Comparison of ENCODE assay signal across 18 cellular contexts in genomic region chr5:83029912-83030311, GRCh38. TPM values are rescaled to one million over a fixed set of nuclear protein-coding genes. Genes with fewer than 3 reads are reported as not detected.
A peak's percentile ranks its signal among the peaks of the same experiment; 100 is the strongest.
DNase-seq lines count a peak whose midpoint lies in the region; ATAC-seq, FAIRE-seq and TF ChIP-seq lines count a peak whose summit lies in the region.
"Had no signal": no experiment of that assay in that cellular context is flagged by ENCODE, and none has a peak within 500 bp of the region (broad histone marks: within the 10 kb centered on the region; RNA-seq: fewer than 3 reads in every experiment).

No MANE protein-coding gene starts in this region.

- H3K4me3 ChIP-seq in AG04449 (ENCODE audit: low read depth, low read length) (no peak overlapping the region), K562 (no peak overlapping the region)
- H3K4me3 ChIP-seq: gastrocnemius medialis, PC-9 had no signal

- no peak overlapping the region for H3T11ph ChIP-seq in H9 (ENCODE audit: low read length)

- H3K14ac ChIP-seq in H9 (ENCODE audit: insufficient read depth, low read length): no peak overlapping the region

- intact Hi-C loops in K562 (cut with micrococcal nuclease): no loop called here

- no peak overlapping the region for H3K4me3 Mint-ChIP-seq in H9
- H3K4me3 Mint-ChIP-seq: natural killer cell had no signal

- peak; percentile 42 for DNase-seq in AG04449 (ENCODE audit: low read depth, low spot score)
- DNase-seq in GM04503 (ENCODE audit: low read depth): peak; percentile 46
- DNase-seq in K562 (ENCODE audit: extremely low read depth in 1 of 4, low spot score in 3 of 4): peak in 2 of 4 experiments; percentile 17 to 59
- DNase-seq in iris pigment epithelial cell (ENCODE audit: low read depth): peak; percentile 68
- DNase-seq in KBM-7: no peak
- no peak for DNase-seq in hypothalamus (lab: John Stamatoyannopoulos, UW)
- no peak for DNase-seq in GM13977 (ENCODE audit: low spot score)
- DNase-seq in H9: no peak
- DNase-seq: C1 segment of cervical spinal cord; gastrocnemius medialis; GF-D8; natural killer cell; NCI-H1048; NCI-H510A; PC-9; stimulated activated CD4-positive, alpha-beta T cell treated with anti-CD3 and anti-CD28 coated beads, Interleukin-4, amount 100 ng/mL, for 1 hour had no signal

- POLR2A ChIA-PET in AG04449 (lab: Yijun Ruan, JAX): interaction anchor here (0.7 kb wide), 1 partner anchor 444 kb away, joined by 3 read pairs; no protein-coding TSS in a partner anchor
- POLR2A ChIA-PET in K562 (lab: Yijun Ruan, JAX): no interaction called here

- H3K4ac ChIP-seq in H9 (ENCODE audit: low read depth, low read length): no peak overlapping the region

- H3K4me1 Mint-ChIP-seq in H9: peaks cover 30 to 32% of the 10 kb centered on the region in 2 experiments
- H3K4me1 Mint-ChIP-seq: natural killer cell had no signal

- no peak overlapping the region for H2BK12ac ChIP-seq in H9 (ENCODE audit: insufficient read length, low read depth, low read length)

- H3K27ac ChIP-seq in K562 (ENCODE audit: extremely low read depth, low read depth, low read length): peak overlapping the region; percentile 44; the same call in 1 of the 3 replicates
- H3K27ac ChIP-seq in H9 (ENCODE audit: insufficient read length, low read depth, low read length): no peak overlapping the region
- H3K27ac ChIP-seq: gastrocnemius medialis, PC-9 had no signal

- no peaks in the 10 kb centered on the region for H3K36me3 ChIP-seq in K562 (ENCODE audit: control insufficient read depth, insufficient read depth, low read length)
- H3K36me3 ChIP-seq: gastrocnemius medialis had no signal

- H2AFZ ChIP-seq in K562 (ENCODE audit: low read depth, low read length) (peak overlapping the region; percentile 56; the same call in 1 of the 2 replicates), H9 (ENCODE audit: low read length) (no peak overlapping the region)
- H2AFZ ChIP-seq: PC-9 had no signal

- H3K79me1 ChIP-seq in H9 (ENCODE audit: insufficient read depth, low read depth, low read length, poor library complexity, severe bottlenecking): no peaks in the 10 kb centered on the region

- TF ChIP-seq POLR2A in K562 (conservative IDR thresholded peaks at IDR 0.05): no peak

- no TSS peak for BruUV-seq in K562 (replicated peaks; lab: Mats Ljungman, UMichigan)

- ATAC-seq in K562: peak; percentile 88
- ATAC-seq: activated CD4-positive, CD25-positive, alpha-beta regulatory T cell treated with anti-CD3 and anti-CD28 coated beads, Interleukin-2, amount 50 U/mL, for 24 hours; gastrocnemius medialis; HCT116; natural killer cell had no signal

- in situ Hi-C loops in K562 (cut with MboI) (no loop called here), KBM-7 (cut with MboI; ENCODE audit: low pct_unique_long_range_greater_than_20kb, low sequenced_read_pairs) (no loop called here), GM13977 (cut with MboI; ENCODE audit: low pct_unique_long_range_greater_than_20kb, low sequenced_read_pairs, unreplicated experiment) (no loop called here)

- TF ChIP-seq EP300 in K562 (IDR thresholded peaks at IDR 0.05; ENCODE audit: low read length): no peak

- no peak overlapping the region for H2AK5ac ChIP-seq in H9 (ENCODE audit: insufficient read length, low read length)

- no peak overlapping the region for H2BK15ac ChIP-seq in H9 (ENCODE audit: low read depth, low read length)

- no peak overlapping the region for H3K56ac ChIP-seq in H9 (ENCODE audit: insufficient read length, low read depth, low read length)

- H3K9me1 ChIP-seq in K562 (ENCODE audit: control insufficient read depth, insufficient read depth, low read length): no peaks in the 10 kb centered on the region

- H3K79me2 ChIP-seq in K562 (ENCODE audit: control insufficient read depth, insufficient read depth, low read length): no peaks in the 10 kb centered on the region
- no peaks in the 10 kb centered on the region for H3K79me2 ChIP-seq in H9 (ENCODE audit: insufficient read depth, low read length)

- H3K18ac ChIP-seq in H9 (ENCODE audit: insufficient read length, low read depth, low read length): no peak overlapping the region

- no peak overlapping the region for H4K5ac ChIP-seq in H9 (ENCODE audit: insufficient read length, low read depth, low read length)

- H2BK20ac ChIP-seq in H9 (ENCODE audit: low read depth, low read length, poor library complexity, severe bottlenecking): no peak overlapping the region

- no peak overlapping the region for H2BK5ac ChIP-seq in H9 (ENCODE audit: insufficient read length, low read length)

- H3K27me3 Mint-ChIP-seq in H9 (ENCODE audit: low read depth): no peaks in the 10 kb centered on the region; the same call in 1 of the 2 replicates

- WGBS in K562 (ENCODE audit: insufficient coverage, low coverage, missing lambda C conversion rate): 54% methylated on average over 2 of the region's 2 CpGs
- no CpG with 5 or more reads among the region's 2 CpGs for WGBS in H9 (ENCODE audit: extremely low coverage, insufficient read length, low lambda C conversion rate)

- H3K27me3 ChIP-seq in K562 (ENCODE audit: control insufficient read depth in 2 of 2, insufficient read depth in 2 of 2, low read length in 2 of 2) (no peaks in the 10 kb centered on the region), H9 (ENCODE audit: insufficient read depth, low read length) (no peaks in the 10 kb centered on the region)
- H3K27me3 ChIP-seq: gastrocnemius medialis had no signal

- no peaks in the 10 kb centered on the region for H3K23me2 ChIP-seq in H9 (ENCODE audit: insufficient read length, low read depth, low read length, poor library complexity, severe bottlenecking)

- no peak overlapping the region for H3K27ac Mint-ChIP-seq in H9
- H3K27ac Mint-ChIP-seq: natural killer cell had no signal

- no peak for TF ChIP-seq RAD21 in K562 (CRISPR knock-in tag; conservative IDR thresholded peaks at IDR 0.05 in 1 of 2, IDR thresholded peaks at IDR 0.05 in 1 of 2)

- H4K8ac ChIP-seq in H9 (replicated peaks; ENCODE audit: insufficient read length, low read depth, low read length): no peak overlapping the region

- H3K9ac ChIP-seq in K562 (ENCODE audit: insufficient read depth in 1 of 2, low read depth in 2 of 2, low read length in 2 of 2) (no peak overlapping the region), H9 (ENCODE audit: extremely low read depth, insufficient read length, low read length) (no peak overlapping the region)

- no peaks in the 10 kb centered on the region; a peak in 2 of 7 replicates for H3K36me3 Mint-ChIP-seq in H9 (ENCODE audit: insufficient read depth in 1 of 3, low read depth in 3 of 3)
- H3K36me3 Mint-ChIP-seq: natural killer cell had no signal

- no peaks in the 10 kb centered on the region; a peak in 1 of 5 replicates for H3K4me1 ChIP-seq in K562 (replicated peaks in 1 of 2; ENCODE audit: control insufficient read depth in 2 of 2, insufficient read depth in 2 of 2, low read length in 2 of 2)
- H3K4me1 ChIP-seq in H9 (ENCODE audit: insufficient read depth, low read length): peaks cover 2% of the 10 kb centered on the region; the same call in 1 of the 2 replicates
- H3K4me1 ChIP-seq: gastrocnemius medialis had no signal

- H4K91ac ChIP-seq in H9 (ENCODE audit: insufficient read length, low read depth, low read length): no peak overlapping the region

- H4K20me1 ChIP-seq in K562 (replicated peaks; ENCODE audit: control insufficient read depth, insufficient read depth, low read length): no peaks in the 10 kb centered on the region
- H4K20me1 ChIP-seq in H9 (ENCODE audit: control insufficient read depth, insufficient read depth, insufficient read length): no peaks in the 10 kb centered on the region

- H3K23ac ChIP-seq in H9 (ENCODE audit: insufficient read length, low read depth, low read length): no peak overlapping the region

- no peak overlapping the region for H2BK120ac ChIP-seq in H9 (ENCODE audit: low read depth, low read length, poor library complexity, severe bottlenecking)

- H3K9me3 ChIP-seq in K562 (replicated peaks; ENCODE audit: control insufficient read depth, insufficient read depth, low read depth, low read length): no peaks in the 10 kb centered on the region
- H3K9me3 ChIP-seq in H9 (ENCODE audit: control insufficient read depth, low read depth, low read length): no peaks in the 10 kb centered on the region
- H3K9me3 ChIP-seq: gastrocnemius medialis had no signal

- TF ChIP-seq CTCF in AG04449 (IDR thresholded peaks at IDR 0.05; ENCODE audit: insufficient read depth, low read length, missing control alignments) (no peak), K562 (IDR thresholded peaks at IDR 0.05 in 2 of 3, conservative IDR thresholded peaks at IDR 0.05 in 1 of 3; ENCODE audit: insufficient read depth in 2 of 3, low read depth in 1 of 3, low read length in 3 of 3) (no peak), GM13977 (IDR thresholded peaks at IDR 0.05; ENCODE audit: extremely low read depth, insufficient read depth, missing control alignments) (no peak), H9 (conservative IDR thresholded peaks at IDR 0.05) (no peak)

- CTCF ChIA-PET in AG04449 (lab: Yijun Ruan, JAX) (no interaction called here), K562 (lab: Yijun Ruan, JAX; ENCODE audit: low intra/inter-chr PET ratio) (no interaction called here)

- peak; percentile 87 for FAIRE-seq in K562 (lab: Jason Lieb, UNC)

- H3K9me3 Mint-ChIP-seq in H9: no peaks in the 10 kb centered on the region
- H3K9me3 Mint-ChIP-seq: natural killer cell had no signal

- no peak overlapping the region for H3K4me2 ChIP-seq in K562 (ENCODE audit: insufficient read depth, low read length)
- no peak overlapping the region for H3K4me2 ChIP-seq in H9 (ENCODE audit: insufficient read depth, insufficient read length, low read length)
- H3K4me2 ChIP-seq: PC-9 had no signal

RNA-seq across cellular contexts. Expression of gene TMEM167A, which starts 47.3 kb away (rescaled TPM):
- 7.1 and 39.6 TPM in 2 replicates for total RNA-seq in K562 (2011; cell fraction: chromatin; rRNA removed; ENCODE audit: low replicate concordance)
- total RNA-seq in K562 (2011; cell fraction: nucleolus; rRNA removed): 6.0 and 9.2 TPM in 2 replicates
- 26.5 and 49.0 TPM in 2 replicates for total RNA-seq in K562 (2011; cell fraction: nucleoplasm; rRNA removed)
- total RNA-seq in K562 (2014; rRNA removed) (35.3 and 38.8 TPM in 2 replicates), K562 (2014; rRNA removed; fragmentation: Illumina TruSeq; extraction: Trizol) (110 and 140 TPM in 2 replicates), K562 (2015; rRNA removed; fragmentation: Illumina TruSeq; extraction: Trizol) (60.5 and 64.4 TPM in 2 replicates), K562 (2021) (110 and 113 TPM in 2 replicates), H9 (2021) (139 and 144 TPM in 2 replicates)
- polyA plus RNA-seq in K562 (2011; rRNA removed) (106 and 122 TPM in 2 replicates), K562 (2014; fragmentation: Illumina TruSeq; extraction: Trizol) (64.4 and 87.1 TPM in 2 replicates), K562 (2014; fragmentation: Nextera tagmentation; extraction: Ambion mirVana) (100 to 1,000 TPM; 367 to 458 TPM), K562 (2014; rRNA removed) (56.5 and 60.0 TPM in 2 replicates)
- 11.4 and 41.5 TPM in 2 replicates for polyA plus RNA-seq in K562 (2011; cell fraction: cytosol; rRNA removed)
- 13.8 and 38.3 TPM in 2 replicates for polyA plus RNA-seq in K562 (2011; cell fraction: nucleus; rRNA removed)
- 78.5 and 79.9 TPM in 2 replicates for polyA plus RNA-seq in K562 (2012)
- polyA minus RNA-seq in K562 (2011; rRNA and poly(A)+ RNA removed): 57.6 and 59.6 TPM in 2 replicates
- polyA minus RNA-seq in K562 (2011; cell fraction: cytosol; rRNA and poly(A)+ RNA removed): 16.3 and 21.5 TPM in 2 replicates
- polyA minus RNA-seq in K562 (2011; cell fraction: nucleus; rRNA and poly(A)+ RNA removed): 19.7 and 38.0 TPM in 2 replicates

RNA-seq across cellular contexts. Expression of gene XRCC4, which starts 47.4 kb away (rescaled TPM):
- total RNA-seq in K562 (2011; cell fraction: chromatin; rRNA removed; ENCODE audit: low replicate concordance): 5.5 and 26.9 TPM in 2 replicates
- total RNA-seq in K562 (2011; cell fraction: nucleolus; rRNA removed): 2.5 and 2.9 TPM in 2 replicates
- total RNA-seq in K562 (2011; cell fraction: nucleoplasm; rRNA removed): 9.6 and 14.4 TPM in 2 replicates
- 12.5 and 13.6 TPM in 2 replicates for total RNA-seq in K562 (2014; rRNA removed)
- 28.8 and 35.1 TPM in 2 replicates for total RNA-seq in K562 (2014; rRNA removed; fragmentation: Illumina TruSeq; extraction: Trizol)
- 23.5 and 26.0 TPM in 2 replicates for total RNA-seq in K562 (2015; rRNA removed; fragmentation: Illumina TruSeq; extraction: Trizol)
- total RNA-seq in K562 (2021): 15.4 and 15.7 TPM in 2 replicates
- 13.4 and 18.1 TPM in 2 replicates for polyA plus RNA-seq in K562 (2011; rRNA removed)
- polyA plus RNA-seq in K562 (2011; cell fraction: cytosol; rRNA removed): 1.5 and 4.4 TPM in 2 replicates
- 2.3 and 3.7 TPM in 2 replicates for polyA plus RNA-seq in K562 (2011; cell fraction: nucleus; rRNA removed)
- polyA plus RNA-seq in K562 (2012): 16.3 and 16.4 TPM in 2 replicates
- polyA plus RNA-seq in K562 (2014; fragmentation: Illumina TruSeq; extraction: Trizol): 19.3 and 22.4 TPM in 2 replicates
- 10 to 100 TPM; 57.5 to 61.6 TPM for polyA plus RNA-seq in K562 (2014; fragmentation: Nextera tagmentation; extraction: Ambion mirVana)
- polyA plus RNA-seq in K562 (2014; rRNA removed): 16.9 and 18.4 TPM in 2 replicates
- 13.9 and 16.1 TPM in 2 replicates for polyA minus RNA-seq in K562 (2011; rRNA and poly(A)+ RNA removed)
- polyA minus RNA-seq in K562 (2011; cell fraction: cytosol; rRNA and poly(A)+ RNA removed): 1.5 and 1.8 TPM in 2 replicates
- 11.6 and 22.7 TPM in 2 replicates for polyA minus RNA-seq in K562 (2011; cell fraction: nucleus; rRNA and poly(A)+ RNA removed)
- total RNA-seq in H9 (2021): 10.8 and 11.4 TPM in 2 replicates

Comparison
In these comparisons a context has a peak if more than half of its experiments do, and no peak if none do; other contexts are left out.
1. DNase-seq: peak in AG04449 (single experiment), GM04503 (single experiment) and iris pigment epithelial cell (single experiment); none in KBM-7 (single experiment), hypothalamus (0 of 51), GM13977 (single experiment) and H9 (single experiment).